In genomic region chr11:87265915-87266314, GRCh38 we compare ENCODE assay signal across 17 cellular contexts.
DNase-seq lines count a peak whose midpoint lies in the region; ATAC-seq and TF ChIP-seq lines count a peak whose summit lies in the region.
"Had no signal": no experiment of that assay in that cellular context is flagged by ENCODE, and none has a peak within 500 bp of the region (broad histone marks: within the 10 kb centered on the region; RNA-seq: fewer than 3 reads in every experiment).

No MANE protein-coding gene starts in this region.

- H3K36me3 ChIP-seq in A673 (ENCODE audit: insufficient read depth, low read length, poor library complexity, severe bottlenecking), result no peaks in the 10 kb centered on the region
- H3K36me3 ChIP-seq in SK-N-SH (replicated peaks in 1 of 2; ENCODE audit: control insufficient read depth in 1 of 2, insufficient read depth in 2 of 2, low read length in 1 of 2), result no peaks in the 10 kb centered on the region

- CTCF ChIA-PET in A673 (lab: Charles Lee), result no interaction called here
- CTCF ChIA-PET in SK-N-SH (lab: Yijun Ruan, JAX), result no interaction called here

- ATAC-seq in foreskin keratinocyte, result no peak
- ATAC-seq: A549, HCT116 had no signal

- TF ChIP-seq CTCF in A673 (conservative IDR thresholded peaks at IDR 0.05; ENCODE audit: low read depth, low read length) (no peak), SK-N-SH (IDR thresholded peaks at IDR 0.05) (no peak), fibroblast of mammary gland (conservative IDR thresholded peaks at IDR 0.05; ENCODE audit: control insufficient read depth, insufficient read depth, low read depth, low read length) (no peak), osteocyte (IDR thresholded peaks at IDR 0.05) (no peak), foreskin keratinocyte (conservative IDR thresholded peaks at IDR 0.05) (no peak), glutamatergic neuron (IDR thresholded peaks at IDR 0.05; ENCODE audit: partially characterized antibody, unreplicated experiment) (no peak)

- H3K4me3 Mint-ChIP-seq in osteocyte (ENCODE audit: unreplicated experiment), result no peak overlapping the region
- H3K4me3 Mint-ChIP-seq in glutamatergic neuron (ENCODE audit: unreplicated experiment), result no peak overlapping the region
- H3K4me3 Mint-ChIP-seq: CD4-positive, CD25-positive, alpha-beta regulatory T cell had no signal

- H3K27me3 Mint-ChIP-seq in osteocyte (ENCODE audit: unreplicated experiment), result no peaks in the 10 kb centered on the region
- no peaks in the 10 kb centered on the region for H3K27me3 Mint-ChIP-seq in glutamatergic neuron (ENCODE audit: unreplicated experiment)
- H3K27me3 Mint-ChIP-seq: CD4-positive, CD25-positive, alpha-beta regulatory T cell had no signal

- H3F3A ChIP-seq in SK-N-SH (replicated peaks; ENCODE audit: insufficient read depth), result peaks cover 21% of the 10 kb centered on the region

- DNase-seq in A673 (ENCODE audit: low spot score) (no peak), SK-N-SH (no peak), fibroblast of mammary gland (ENCODE audit: low read depth) (peak; percentile 8), osteocyte (ENCODE audit: extremely low spot score, unreplicated experiment) (no peak), foreskin keratinocyte (no peak), anterior cingulate cortex (lab: John Stamatoyannopoulos, UW) (no peak), glutamatergic neuron (no peak), NCI-H2171 (lab: John Stamatoyannopoulos, UW) (no peak)
- DNase-seq: AML-193; CD4-positive, CD25-positive, alpha-beta regulatory T cell; DMS53; NCI-H1048; NCI-H1694; NCI-H446; PC-9 had no signal

- H3K36me3 Mint-ChIP-seq in osteocyte (ENCODE audit: unreplicated experiment) (peaks cover 1% of the 10 kb centered on the region), glutamatergic neuron (ENCODE audit: unreplicated experiment) (no peaks in the 10 kb centered on the region)
- H3K36me3 Mint-ChIP-seq: CD4-positive, CD25-positive, alpha-beta regulatory T cell had no signal

- H3K9ac ChIP-seq in SK-N-SH, result no peak overlapping the region

- no peaks in the 10 kb centered on the region for H3K9me2 ChIP-seq in SK-N-SH

- peak overlapping the region; percentile 8 for H3K27ac ChIP-seq in A673 (ENCODE audit: low read depth, low read length, poor library complexity, severe bottlenecking)
- peak overlapping the region in 1 of 2 experiments; percentile 74; a peak in 2 of 4 replicates for H3K27ac ChIP-seq in SK-N-SH (ENCODE audit: low read depth in 2 of 2, low read length in 1 of 2)
- H3K27ac ChIP-seq in foreskin keratinocyte, result no peak overlapping the region
- H3K27ac ChIP-seq: A549, PC-9 had no signal

- no peaks in the 10 kb centered on the region for H4K20me1 ChIP-seq in SK-N-SH (ENCODE audit: insufficient read depth)

- intact Hi-C loops in A673 (cut with micrococcal nuclease; ENCODE audit: unreplicated experiment), result no loop called here

- H3K9me3 Mint-ChIP-seq in osteocyte (ENCODE audit: unreplicated experiment) (no peaks in the 10 kb centered on the region), glutamatergic neuron (ENCODE audit: unreplicated experiment) (no peaks in the 10 kb centered on the region)
- H3K9me3 Mint-ChIP-seq: CD4-positive, CD25-positive, alpha-beta regulatory T cell had no signal

- 36% methylated on average over 1 of the region's 1 CpG for WGBS in SK-N-SH (ENCODE audit: low lambda C conversion rate)

- no TSS peak for BruUV-seq in A673 (replicated peaks; lab: Mats Ljungman, UMichigan)

- H3K27ac Mint-ChIP-seq in osteocyte (ENCODE audit: unreplicated experiment) (peak overlapping the region; percentile 83), glutamatergic neuron (ENCODE audit: unreplicated experiment) (no peak overlapping the region)
- H3K27ac Mint-ChIP-seq: CD4-positive, CD25-positive, alpha-beta regulatory T cell had no signal

- TF ChIP-seq RAD21 in SK-N-SH (IDR thresholded peaks at IDR 0.05; ENCODE audit: low read length), result no peak

- H3K79me2 ChIP-seq in SK-N-SH (ENCODE audit: insufficient read depth), result no peaks in the 10 kb centered on the region

- H3K4me1 ChIP-seq in A673 (ENCODE audit: insufficient read depth, low read length, poor library complexity, severe bottlenecking) (peaks cover 62% of the 10 kb centered on the region), SK-N-SH (ENCODE audit: control insufficient read depth in 1 of 2, insufficient read depth in 2 of 2, low read depth in 1 of 2, low read length in 1 of 2) (peaks cover 0 to 43% of the 10 kb centered on the region in 2 experiments; a peak in 2 of 4 replicates), foreskin keratinocyte (peaks cover 20% of the 10 kb centered on the region)

- peaks cover 50% of the 10 kb centered on the region for H3K4me1 Mint-ChIP-seq in osteocyte (ENCODE audit: unreplicated experiment)
- peaks cover 5% of the 10 kb centered on the region for H3K4me1 Mint-ChIP-seq in glutamatergic neuron (ENCODE audit: low read depth, unreplicated experiment)
- H3K4me1 Mint-ChIP-seq: CD4-positive, CD25-positive, alpha-beta regulatory T cell had no signal

- TF ChIP-seq EP300 in SK-N-SH (IDR thresholded peaks at IDR 0.05; ENCODE audit: borderline replicate concordance in 1 of 2, low read depth in 1 of 2, low read length in 1 of 2), result no peak

- POLR2A ChIA-PET in A673 (lab: Charles Lee; ENCODE audit: low non-redundant PET), result no interaction called here
- POLR2A ChIA-PET in SK-N-SH (lab: Yijun Ruan, JAX), result no interaction called here

- H3K9me3 ChIP-seq in A673 (ENCODE audit: low read depth, low read length, poor library complexity, severe bottlenecking) (no peaks in the 10 kb centered on the region), SK-N-SH (no peaks in the 10 kb centered on the region)
- H3K9me3 ChIP-seq: A549 had no signal

- 0 out of 2 replicates have a peak overlapping the region, but pooled peaks have one; percentile 24 for H3K4me2 ChIP-seq in SK-N-SH
- H3K4me2 ChIP-seq: A549, PC-9 had no signal

- H3K4me3 ChIP-seq in A673 (ENCODE audit: low read depth, low read length, poor library complexity, severe bottlenecking) (no peak overlapping the region), SK-N-SH (ENCODE audit: low read depth in 2 of 2, low read length in 1 of 2) (no peak overlapping the region), fibroblast of mammary gland (ENCODE audit: control insufficient read depth, low read depth, low read length) (no peak overlapping the region)
- H3K4me3 ChIP-seq: A549, PC-9 had no signal

- H2AFZ ChIP-seq in SK-N-SH (ENCODE audit: low read depth), result no peak overlapping the region
- H2AFZ ChIP-seq: PC-9 had no signal

- H3K27me3 ChIP-seq in A673 (replicated peaks; ENCODE audit: insufficient read depth, low read depth, low read length, poor library complexity), result no peaks in the 10 kb centered on the region
- H3K27me3 ChIP-seq in SK-N-SH (ENCODE audit: insufficient read depth), result no peaks in the 10 kb centered on the region
- no peaks in the 10 kb centered on the region for H3K27me3 ChIP-seq in foreskin keratinocyte

TF ChIP-seq in SK-N-SH, 30 proteins besides CTCF, POLR2A, EP300 and RAD21:
- TF ChIP-seq TCF12 (IDR thresholded peaks at IDR 0.05) (peak; percentile 61; the same call in 1 of the 2 replicates), NRF1 (IDR thresholded peaks at IDR 0.05; ENCODE audit: low read depth, low read length) (no peak), GABPA (IDR thresholded peaks at IDR 0.05; ENCODE audit: low read depth) (no peak), PBX3 (IDR thresholded peaks at IDR 0.05) (0 out of 2 replicates have a peak, but pooled peaks have one; percentile 10), FOXM1 (IDR thresholded peaks at IDR 0.05; ENCODE audit: low read depth) (no peak), YY1 (IDR thresholded peaks at IDR 0.05; ENCODE audit: low read depth) (no peak)
